ENCODE assay signal across 22 cellular contexts in the genomic region with DNA sequence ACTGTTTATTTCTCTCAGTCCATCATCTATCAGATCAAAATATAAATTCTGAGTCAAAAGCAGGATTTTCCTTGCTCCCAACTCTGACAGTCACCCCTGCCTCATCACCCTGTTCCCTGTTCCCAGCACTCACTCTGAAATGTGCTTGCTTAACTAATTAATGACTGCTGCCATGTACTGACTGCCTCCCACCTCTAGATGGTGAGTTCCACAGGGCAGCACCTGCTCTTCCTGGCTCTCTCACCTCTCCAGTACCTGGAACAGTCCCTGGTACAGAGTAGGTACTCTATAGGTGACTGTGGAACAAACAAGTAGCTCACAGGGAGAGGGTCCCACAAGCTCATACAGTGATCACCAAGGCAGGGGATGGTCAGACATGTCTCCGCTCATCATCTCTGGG.
DNase-seq lines count a peak whose midpoint lies in the region; FAIRE-seq and TF ChIP-seq lines count a peak whose summit lies in the region.
"Had no signal": no experiment of that assay in that cellular context is flagged by ENCODE, and none has a peak within 500 bp of the region (broad histone marks: within the 10 kb centered on the region; RNA-seq: fewer than 3 reads in every experiment).

No MANE protein-coding gene starts in this region.

- H3K4me1 ChIP-seq in H1 (replicated peaks in 1 of 4; ENCODE audit: control insufficient read depth in 3 of 4, insufficient read depth in 4 of 4, low read length in 3 of 4) (no peaks in the 10 kb centered on the region), mesendoderm (ENCODE audit: control insufficient read depth, low read depth, low read length) (no peaks in the 10 kb centered on the region)
- H3K4me1 ChIP-seq: HAP-1, SJSA1 had no signal

- H3K36me3 ChIP-seq in H1 (ENCODE audit: control insufficient read depth in 2 of 4, insufficient read depth in 4 of 4, low read length in 3 of 4): no peaks in the 10 kb centered on the region
- H3K36me3 ChIP-seq in mesendoderm (ENCODE audit: control insufficient read depth, insufficient read depth, low read length): no peaks in the 10 kb centered on the region
- H3K36me3 ChIP-seq: HAP-1, SJSA1 had no signal

- H3K4me2 ChIP-seq in H1 (ENCODE audit: insufficient read depth in 1 of 2, low read depth in 2 of 2, low read length in 2 of 2) (no peak overlapping the region), mesendoderm (ENCODE audit: low read length) (no peak overlapping the region)

- no peak overlapping the region for H3K56ac ChIP-seq in H1 (replicated peaks; ENCODE audit: insufficient read length, low read depth, low read length)
- no peak overlapping the region for H3K56ac ChIP-seq in mesendoderm (ENCODE audit: low read length)

- H2BK5ac ChIP-seq in H1 (ENCODE audit: low read depth, low read length) (no peak overlapping the region), mesendoderm (ENCODE audit: low read length) (no peak overlapping the region)

- H3K79me2 ChIP-seq in H1 (ENCODE audit: control insufficient read depth in 1 of 2, insufficient read depth in 2 of 2, low read length in 2 of 2) (no peaks in the 10 kb centered on the region), mesendoderm (ENCODE audit: control insufficient read depth, insufficient read depth, low read length) (no peaks in the 10 kb centered on the region)

- no peaks in the 10 kb centered on the region for H3K36me3 Mint-ChIP-seq in activated CD4-positive, alpha-beta memory T cell treated with anti-CD3 and anti-CD28 coated beads for 36 hours
- H3K36me3 Mint-ChIP-seq: CD14-positive monocyte had no signal

- H3K23me2 ChIP-seq in H1 (ENCODE audit: low read depth, low read length): no peaks in the 10 kb centered on the region

- POLR2A ChIA-PET in H1 (lab: Charles Lee; ENCODE audit: partially characterized antibody): no interaction called here
- POLR2A ChIA-PET in activated CD4-positive, alpha-beta memory T cell treated with anti-CD3 and anti-CD28 coated beads for 36 hours (lab: Charles Lee): no interaction called here

- no peak overlapping the region for H4K8ac ChIP-seq in H1 (ENCODE audit: extremely low read depth, insufficient read depth, low read length)
- no peak overlapping the region for H4K8ac ChIP-seq in mesendoderm (ENCODE audit: low read depth, low read length)

- H3K4me1 Mint-ChIP-seq in activated CD4-positive, alpha-beta memory T cell treated with anti-CD3 and anti-CD28 coated beads for 36 hours (ENCODE audit: low read depth): no peaks in the 10 kb centered on the region
- H3K4me1 Mint-ChIP-seq: B cell, CD14-positive monocyte had no signal

- TF ChIP-seq RAD21 in H1 (IDR thresholded peaks at IDR 0.05 in 1 of 2, conservative IDR thresholded peaks at IDR 0.05 in 1 of 2; ENCODE audit: low read depth in 2 of 2, low read length in 2 of 2): peak; percentile 50 to 61

- H2BK20ac ChIP-seq in H1 (ENCODE audit: low read length): no peak overlapping the region

- H2BK120ac ChIP-seq in H1 (replicated peaks; ENCODE audit: low read depth, low read length): no peak overlapping the region
- no peak overlapping the region for H2BK120ac ChIP-seq in mesendoderm (ENCODE audit: low read depth, low read length)

- no peak for TF ChIP-seq EP300 in H1 (IDR thresholded peaks at IDR 0.05; ENCODE audit: borderline replicate concordance in 1 of 2, low read depth in 2 of 2, low read length in 2 of 2)

- H3K9ac ChIP-seq in H1 (replicated peaks in 1 of 4; ENCODE audit: extremely low read depth in 1 of 4, low read depth in 3 of 4, low read length in 3 of 4): no peak overlapping the region
- no peak overlapping the region for H3K9ac ChIP-seq in mesendoderm (ENCODE audit: low read length)

- no peak overlapping the region for H4K91ac ChIP-seq in H1 (replicated peaks; ENCODE audit: insufficient read length, low read length)

- WGBS in H1 (ENCODE audit: extremely low coverage in 1 of 2, insufficient coverage in 1 of 2, insufficient read length in 1 of 2, insufficient replicate concordance in 2 of 2, low coverage in 1 of 2, low lambda C conversion rate in 2 of 2, missing lambda C conversion rate in 1 of 2), 2 experiments: 80% methylated on average over 1 of the region's 1 CpG; no CpG with 5 or more reads in 1 of the 2 experiments
- WGBS in mesendoderm (ENCODE audit: extremely low coverage, insufficient coverage, low lambda C conversion rate): no CpG with 5 or more reads among the region's 1 CpG

- H3K27me3 ChIP-seq in H1 (replicated peaks in 1 of 4; ENCODE audit: control insufficient read depth in 3 of 4, extremely low read depth in 1 of 4, insufficient read depth in 3 of 4, low read length in 3 of 4) (no peaks in the 10 kb centered on the region; a peak in 1 of 7 replicates), mesendoderm (ENCODE audit: insufficient read depth, low read length, poor library complexity) (no peaks in the 10 kb centered on the region)

- H3K4me3 Mint-ChIP-seq in activated CD4-positive, alpha-beta memory T cell treated with anti-CD3 and anti-CD28 coated beads for 36 hours: no peak overlapping the region
- H3K4me3 Mint-ChIP-seq: B cell, CD14-positive monocyte had no signal

- H3K18ac ChIP-seq in H1 (ENCODE audit: extremely low read depth, low read length) (no peak overlapping the region), mesendoderm (ENCODE audit: low read length) (no peak overlapping the region)

- H3K4ac ChIP-seq in H1 (replicated peaks; ENCODE audit: insufficient read length, low read depth, low read length) (no peak overlapping the region), mesendoderm (ENCODE audit: low read depth, low read length) (no peak overlapping the region)

- CTCF ChIA-PET in H1 (lab: Charles Lee; ENCODE audit: partially characterized antibody): interaction anchor here (1.0 to 2.4 kb wide), 6 partner anchors 9 to 754 kb away, joined by 3 to 15 read pairs (median 3); no protein-coding TSS in a partner anchor
- CTCF ChIA-PET in activated CD4-positive, alpha-beta memory T cell treated with anti-CD3 and anti-CD28 coated beads for 36 hours (lab: Charles Lee): no interaction called here

- no peak overlapping the region for H3K27ac Mint-ChIP-seq in activated CD4-positive, alpha-beta memory T cell treated with anti-CD3 and anti-CD28 coated beads for 36 hours
- H3K27ac Mint-ChIP-seq: B cell, CD14-positive monocyte had no signal

- no peak overlapping the region for H3K27ac ChIP-seq in H1 (ENCODE audit: low read depth, low read length)
- H3K27ac ChIP-seq in mesendoderm (ENCODE audit: low read depth, low read length): no peak overlapping the region
- H3K27ac ChIP-seq: HL-60, SJSA1 had no signal

- H3K4me3 ChIP-seq in H1 (ENCODE audit: extremely low read depth in 1 of 4, insufficient read depth in 2 of 4, low read depth in 3 of 4, low read length in 4 of 4) (no peak overlapping the region), mesendoderm (ENCODE audit: low read length) (no peak overlapping the region)
- H3K4me3 ChIP-seq: HAP-1, SJSA1 had no signal

- TF ChIP-seq POLR2A in H1 (IDR thresholded peaks at IDR 0.05; ENCODE audit: control extremely low read depth in 1 of 2, low read depth in 2 of 2, low read length in 2 of 2): no peak

- H4K20me1 ChIP-seq in H1 (replicated peaks in 1 of 2; ENCODE audit: control insufficient read depth in 1 of 2, insufficient read depth in 2 of 2, low read length in 2 of 2): no peaks in the 10 kb centered on the region

- H3K9me3 Mint-ChIP-seq in activated CD4-positive, alpha-beta memory T cell treated with anti-CD3 and anti-CD28 coated beads for 36 hours: no peaks in the 10 kb centered on the region

- no peak overlapping the region for H2AK5ac ChIP-seq in H1 (ENCODE audit: low read depth, low read length)
- H2AK5ac ChIP-seq in mesendoderm (ENCODE audit: low read length): no peak overlapping the region

- peaks cover 12% of the 10 kb centered on the region for H3K27me3 Mint-ChIP-seq in activated CD4-positive, alpha-beta memory T cell treated with anti-CD3 and anti-CD28 coated beads for 36 hours

- H2BK15ac ChIP-seq in H1 (ENCODE audit: low read length): no peak overlapping the region
- no peak overlapping the region for H2BK15ac ChIP-seq in mesendoderm (replicated peaks; ENCODE audit: low read depth)

- no peak overlapping the region for H2AFZ ChIP-seq in H1 (ENCODE audit: low read length)

- intact Hi-C loops in activated CD4-positive, alpha-beta memory T cell treated with anti-CD3 and anti-CD28 coated beads for 36 hours (cut with micrococcal nuclease): no loop called here

- peak; percentile 4 for DNase-seq in ELF-1 (ENCODE audit: low read depth, low spot score)
- peak; percentile 3 for DNase-seq in NCI-H1105 (lab: John Stamatoyannopoulos, UW)
- DNase-seq in H1 (ENCODE audit: low read depth in 1 of 2, low spot score in 2 of 2): no peak
- DNase-seq in mesendoderm: peak; percentile 25
- no peak for DNase-seq in activated CD4-positive, alpha-beta memory T cell treated with anti-CD3 and anti-CD28 coated beads for 36 hours
- no peak for DNase-seq in GM20000 (ENCODE audit: low spot score)
- DNase-seq in glomerular visceral epithelial cell (ENCODE audit: extremely low spot score): no peak
- DNase-seq: GDM1, KG1, NCI-H1092 treated with DMSO at 0.1 percent for 48 hours, NCI-H2081, NCI-H2171 treated with DMSO at 0.1 percent for 48 hours, NCI-H446, NCI-H82, T-helper 1 cell had no signal

- H4K5ac ChIP-seq in H1 (ENCODE audit: insufficient read length, low read depth, low read length) (no peak overlapping the region), mesendoderm (ENCODE audit: low read length) (no peak overlapping the region)

- TF ChIP-seq CTCF in H1 (IDR thresholded peaks at IDR 0.05; ENCODE audit: control extremely low read depth in 1 of 3, insufficient read depth in 1 of 3, low read depth in 1 of 3, low read length in 3 of 3) (peak; percentile 44 to 71 (median 51)), GM20000 (IDR thresholded peaks at IDR 0.05; ENCODE audit: extremely low read depth, missing control alignments) (no peak)

- no peak overlapping the region for H3K14ac ChIP-seq in H1 (ENCODE audit: insufficient read length)

- H2BK12ac ChIP-seq in H1 (ENCODE audit: low read depth, low read length): no peak overlapping the region

- H3K79me1 ChIP-seq in H1 (ENCODE audit: low read depth, low read length) (no peaks in the 10 kb centered on the region), mesendoderm (ENCODE audit: low read length) (no peaks in the 10 kb centered on the region)

- H3K23ac ChIP-seq in H1 (ENCODE audit: insufficient read length): no peak overlapping the region
- no peak overlapping the region for H3K23ac ChIP-seq in mesendoderm (ENCODE audit: low read length)

- FAIRE-seq in H1 (lab: Jason Lieb, UNC): peak; percentile 79
- FAIRE-seq: A204.1, GM19239 had no signal

- H3K9me3 ChIP-seq in H1 (ENCODE audit: insufficient read depth in 2 of 2, low read depth in 1 of 2, low read length in 1 of 2): no peaks in the 10 kb centered on the region
- H3K9me3 ChIP-seq: HAP-1, SJSA1 had no signal

TF ChIP-seq in H1, 55 proteins besides CTCF, POLR2A, EP300 and RAD21 (continues in another document):
- TF ChIP-seq MAFK (IDR thresholded peaks at IDR 0.05; ENCODE audit: low read depth, low read length): no peak
- no peak for TF ChIP-seq TEAD4 (IDR thresholded peaks at IDR 0.05; ENCODE audit: low read depth, low read length)
- TF ChIP-seq ASH2L (IDR thresholded peaks at IDR 0.05; ENCODE audit: low read length): no peak
- TF ChIP-seq HDAC2 (IDR thresholded peaks at IDR 0.05; ENCODE audit: borderline replicate concordance in 1 of 2, low read depth in 2 of 2, low read length in 2 of 2): no peak
- TF ChIP-seq SP1 (IDR thresholded peaks at IDR 0.05; ENCODE audit: low read depth, low read length): no peak
- TF ChIP-seq TBP (IDR thresholded peaks at IDR 0.05; ENCODE audit: low read depth, low read length): no peak

Comparison
In these comparisons a context has a peak if more than half of its experiments do, and no peak if none do; other contexts are left out.
1. DNase-seq: peak in ELF-1 (single experiment), NCI-H1105 (single experiment) and mesendoderm (single experiment); none in H1 (0 of 2), activated CD4-positive, alpha-beta memory T cell treated with anti-CD3 and anti-CD28 coated beads for 36 hours (single experiment), GM20000 (single experiment) and glomerular visceral epithelial cell (single experiment).